In the genomic region with DNA sequence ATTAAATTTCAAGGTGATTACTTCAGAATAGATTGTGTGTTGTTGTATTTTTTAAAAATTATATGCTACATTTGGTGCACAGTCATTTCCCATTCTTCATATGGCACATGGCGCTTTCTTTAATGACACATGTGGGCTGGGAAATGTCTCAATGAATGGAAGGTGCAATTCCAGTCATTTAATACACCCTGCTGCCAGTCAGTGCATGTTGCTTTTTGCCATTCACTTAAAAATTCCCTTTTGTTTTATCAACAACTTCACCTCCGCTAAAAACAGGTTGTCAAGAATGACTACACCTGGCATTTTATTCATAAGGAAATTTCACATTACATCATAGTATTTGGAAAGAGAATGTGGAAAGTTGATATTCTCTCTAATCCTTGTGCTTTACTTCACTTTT, we compare ENCODE assay signal across 29 cellular contexts.
"Had no signal": no experiment of that assay in that cellular context is flagged by ENCODE, and none has a peak within 500 bp of the region (broad histone marks: within the 10 kb centered on the region; RNA-seq: fewer than 3 reads in every experiment).

No MANE protein-coding gene starts in this region.

- H3K4me3 ChIP-seq: adrenal gland, body of pancreas, coronary artery, dorsolateral prefrontal cortex, gastrocnemius medialis, heart left ventricle had no signal

- DNase-seq: activated B cell treated with CpG ODN at 0.5 μM for 24 hours; activated CD4-positive, alpha-beta memory T cell treated with anti-CD3 and anti-CD28 coated beads for 36 hours; activated CD4-positive, alpha-beta T cell treated with anti-CD3 and anti-CD28 coated beads, Interleukin-2, amount 10 ng/mL, durations not matched to agents 24 days and 14 days; activated CD8-positive, alpha-beta memory T cell treated with anti-CD3 and anti-CD28 coated beads, Interleukin-2, amount 10 ng/mL, durations not matched to agents 7 days and 5 days; activated CD8-positive, alpha-beta memory T cell treated with anti-CD3 and anti-CD28 coated beads, Interleukin-2, amount 50 U/mL, for 4 hours; activated CD8-positive, alpha-beta T cell treated with anti-CD3 and anti-CD28 coated beads, Interleukin-2, amount 10 ng/mL, durations not matched to agents 7 days and 5 days; activated effector memory CD4-positive, alpha-beta T cell treated with anti-CD3 and anti-CD28 coated beads, Interleukin-2, amount 50 U/mL, for 16 hours; activated naive CD4-positive, alpha-beta T cell treated with anti-CD3 and anti-CD28 coated beads for 36 hours; activated naive CD8-positive, alpha-beta T cell treated with anti-CD3 and anti-CD28 coated beads for 36 hours; activated naive CD8-positive, alpha-beta T cell treated with anti-CD3 and anti-CD28 coated beads, Interleukin-2, amount 50 U/mL, for 24 hours; activated T-cell treated with anti-CD3 and anti-CD28 coated beads, Interleukin-2, amount 50 U/mL, for 1 hour; activated T-cell treated with anti-CD3 and anti-CD28 coated beads, Interleukin-2, amount 50 U/mL, for 48 hours; adrenal gland; amygdala; aorta; body of pancreas; dorsolateral prefrontal cortex; effector memory CD4-positive, alpha-beta T cell; endodermal cell; foreskin fibroblast; gastrocnemius medialis; glutamatergic neuron; heart left ventricle; T-helper 1 cell; T-helper 17 cell; T1000; WERI-Rb-1 had no signal

- H3K27ac ChIP-seq: adrenal gland, body of pancreas, coronary artery, dorsolateral prefrontal cortex, gastrocnemius medialis, heart left ventricle, WERI-Rb-1 had no signal

- ATAC-seq: activated CD4-positive, CD25-positive, alpha-beta regulatory T cell treated with anti-CD3 and anti-CD28 coated beads, Interleukin-2, amount 50 U/mL, for 24 hours; activated CD8-positive, alpha-beta memory T cell treated with anti-CD3 and anti-CD28 coated beads, Interleukin-2, amount 10 ng/mL, durations not matched to agents 7 days and 5 days; activated CD8-positive, alpha-beta T cell treated with anti-CD3 and anti-CD28 coated beads, Interleukin-2, amount 10 ng/mL, durations not matched to agents 7 days and 5 days; activated naive CD8-positive, alpha-beta T cell treated with anti-CD3 and anti-CD28 coated beads, Interleukin-2, amount 50 U/mL, for 24 hours; body of pancreas; gastrocnemius medialis; heart left ventricle; T-helper 17 cell had no signal

- H3K9me3 ChIP-seq: body of pancreas, gastrocnemius medialis had no signal

- H3K36me3 ChIP-seq: adrenal gland, gastrocnemius medialis, heart left ventricle, WERI-Rb-1 had no signal

- H3K27me3 ChIP-seq: adrenal gland, body of pancreas, dorsolateral prefrontal cortex, gastrocnemius medialis, heart left ventricle had no signal

- H3K4me1 ChIP-seq: adrenal gland, body of pancreas, gastrocnemius medialis, heart left ventricle had no signal
